Comparison of ENCODE assay signal across 7 cellular contexts in genomic region chr19:626580-626979, GRCh38. TPM values are rescaled to one million over a fixed set of nuclear protein-coding genes. Genes with fewer than 3 reads are reported as not detected.
"Had no signal": no experiment of that assay in that cellular context is flagged by ENCODE, and none has a peak within 500 bp of the region (broad histone marks: within the 10 kb centered on the region; RNA-seq: fewer than 3 reads in every experiment).

No MANE protein-coding gene starts in this region.

RNA-seq across cellular contexts. Expression of gene FGF22, which starts 13.1 kb away (rescaled TPM):
- total RNA-seq: HT1080, IMR-90, PC-9, Peyer's patch, Right ventricle myocardium superior, RPMI7951 had no signal
- polyA plus RNA-seq: HepG2 had no signal

RNA-seq across cellular contexts. Expression of gene HCN2, which starts 36.9 kb away (rescaled TPM):
- total RNA-seq: HepG2, Peyer's patch had no signal
